Comparison of ENCODE assay signal across 9 cellular contexts in genomic region chr11:133926466-133927246, GRCh38. TPM values are rescaled to one million over a fixed set of nuclear protein-coding genes. Genes with fewer than 3 reads are reported as not detected.
DNase-seq lines count a peak whose midpoint lies in the region; ATAC-seq and TF ChIP-seq lines count a peak whose summit lies in the region.
"Had no signal": no experiment of that assay in that cellular context is flagged by ENCODE, and none has a peak within 500 bp of the region (broad histone marks: within the 10 kb centered on the region; RNA-seq: fewer than 3 reads in every experiment).

No MANE protein-coding gene starts in this region.

- CTCF ChIA-PET in activated CD8-positive, alpha-beta T cell treated with anti-CD3 and anti-CD28 coated beads, Interleukin-2, amount 10 ng/mL, durations not matched to agents 7 days and 5 days (lab: Charles Lee): interaction anchor here (1.2 to 2.8 kb wide), 17 partner anchors 9 to 213 kb away, joined by 3 to 49 read pairs (median 14); partner anchors contain the start of genes IGSF9B and JAM3
- CTCF ChIA-PET in activated CD8-positive, alpha-beta T cell treated with anti-CD3 and anti-CD28 coated beads for 36 hours (lab: Charles Lee): interaction anchor here (1.1 to 2.7 kb wide), 16 partner anchors 8 to 298 kb away, joined by 3 to 30 read pairs (median 6); partner anchors contain the start of genes IGSF9B, NCAPD3 and VPS26B

- POLR2A ChIA-PET in activated CD8-positive, alpha-beta T cell treated with anti-CD3 and anti-CD28 coated beads, Interleukin-2, amount 10 ng/mL, durations not matched to agents 7 days and 5 days (lab: Charles Lee): interaction anchor here (1.3 kb wide), 1 partner anchor 12 kb away, joined by 3 read pairs; no protein-coding TSS in a partner anchor
- POLR2A ChIA-PET in activated CD8-positive, alpha-beta T cell treated with anti-CD3 and anti-CD28 coated beads for 36 hours (lab: Charles Lee): interaction anchor here (0.7 to 2.3 kb wide), 6 partner anchors 19 to 216 kb away, joined by 3 to 19 read pairs (median 5); no protein-coding TSS in a partner anchor

- no peak for ATAC-seq in activated CD8-positive, alpha-beta T cell treated with anti-CD3 and anti-CD28 coated beads, Interleukin-2, amount 10 ng/mL, durations not matched to agents 7 days and 5 days
- no peak for ATAC-seq in activated CD8-positive, alpha-beta T cell treated with anti-CD3 and anti-CD28 coated beads for 36 hours
- ATAC-seq in GM19324 (IDR thresholded peaks at IDR 0.05; ENCODE audit: low FRiP score, unreplicated experiment): no peak

- no peak overlapping the region for H3K4me3 Mint-ChIP-seq in activated CD8-positive, alpha-beta T cell treated with anti-CD3 and anti-CD28 coated beads, Interleukin-2, amount 10 ng/mL, durations not matched to agents 7 days and 5 days
- H3K4me3 Mint-ChIP-seq in activated CD8-positive, alpha-beta T cell treated with anti-CD3 and anti-CD28 coated beads for 36 hours: no peak overlapping the region
- H3K4me3 Mint-ChIP-seq: CD14-positive monocyte had no signal

- in situ Hi-C loops in G401 (cut with HindIII; ENCODE audit: low sequenced_read_pairs): no loop called here

- no peaks in the 10 kb centered on the region for H3K27me3 Mint-ChIP-seq in activated CD8-positive, alpha-beta T cell treated with anti-CD3 and anti-CD28 coated beads, Interleukin-2, amount 10 ng/mL, durations not matched to agents 7 days and 5 days (ENCODE audit: low read depth)
- H3K27me3 Mint-ChIP-seq in activated CD8-positive, alpha-beta T cell treated with anti-CD3 and anti-CD28 coated beads for 36 hours: no peaks in the 10 kb centered on the region
- H3K27me3 Mint-ChIP-seq: CD8-positive, alpha-beta memory T cell had no signal

- H3K4me1 Mint-ChIP-seq in activated CD8-positive, alpha-beta T cell treated with anti-CD3 and anti-CD28 coated beads, Interleukin-2, amount 10 ng/mL, durations not matched to agents 7 days and 5 days (ENCODE audit: low read depth): peaks cover 33% of the 10 kb centered on the region
- H3K4me1 Mint-ChIP-seq in activated CD8-positive, alpha-beta T cell treated with anti-CD3 and anti-CD28 coated beads for 36 hours (ENCODE audit: low read depth): peaks cover 38% of the 10 kb centered on the region

- intact Hi-C loops in activated CD8-positive, alpha-beta T cell treated with anti-CD3 and anti-CD28 coated beads for 36 hours (cut with micrococcal nuclease): loop anchor here (5.0 kb wide), 2 partner anchors 41 to 111 kb away; no protein-coding TSS in a partner anchor

- no peak for DNase-seq in activated CD8-positive, alpha-beta T cell treated with anti-CD3 and anti-CD28 coated beads, Interleukin-2, amount 10 ng/mL, durations not matched to agents 7 days and 5 days
- no peak for DNase-seq in activated CD8-positive, alpha-beta T cell treated with anti-CD3 and anti-CD28 coated beads for 36 hours
- DNase-seq in G401 (ENCODE audit: low spot score) (peak; percentile 54), cerebellar cortex (ENCODE audit: low spot score) (peak; percentile 31), COLO829 (ENCODE audit: low spot score) (no peak), NCI-H510A (lab: John Stamatoyannopoulos, UW) (no peak)

- no peak for TF ChIP-seq CTCF in activated CD8-positive, alpha-beta T cell treated with anti-CD3 and anti-CD28 coated beads for 36 hours (IDR thresholded peaks at IDR 0.05)

- H3K36me3 Mint-ChIP-seq in activated CD8-positive, alpha-beta T cell treated with anti-CD3 and anti-CD28 coated beads, Interleukin-2, amount 10 ng/mL, durations not matched to agents 7 days and 5 days (ENCODE audit: low read depth): peaks cover 61% of the 10 kb centered on the region
- H3K36me3 Mint-ChIP-seq in activated CD8-positive, alpha-beta T cell treated with anti-CD3 and anti-CD28 coated beads for 36 hours (ENCODE audit: low read depth): peaks cover 64% of the 10 kb centered on the region
- H3K36me3 Mint-ChIP-seq: CD14-positive monocyte had no signal

- H3K9me3 Mint-ChIP-seq in activated CD8-positive, alpha-beta T cell treated with anti-CD3 and anti-CD28 coated beads, Interleukin-2, amount 10 ng/mL, durations not matched to agents 7 days and 5 days (ENCODE audit: insufficient read depth): no peaks in the 10 kb centered on the region
- no peaks in the 10 kb centered on the region for H3K9me3 Mint-ChIP-seq in activated CD8-positive, alpha-beta T cell treated with anti-CD3 and anti-CD28 coated beads for 36 hours
- H3K9me3 Mint-ChIP-seq: CD8-positive, alpha-beta memory T cell had no signal

- H3K27ac Mint-ChIP-seq in activated CD8-positive, alpha-beta T cell treated with anti-CD3 and anti-CD28 coated beads, Interleukin-2, amount 10 ng/mL, durations not matched to agents 7 days and 5 days: peak overlapping the region; percentile 22
- H3K27ac Mint-ChIP-seq in activated CD8-positive, alpha-beta T cell treated with anti-CD3 and anti-CD28 coated beads for 36 hours: no peak overlapping the region

RNA-seq across cellular contexts. Expression of gene IGSF9B, which starts 30.1 kb away (rescaled TPM):
- 100 to 1,000 TPM in 1 of 2 experiments, 10 to 100 TPM in 1; 96.3 to 118 TPM for total RNA-seq in activated CD8-positive, alpha-beta T cell treated with anti-CD3 and anti-CD28 coated beads, Interleukin-2, amount 10 ng/mL, durations not matched to agents 7 days and 5 days
- total RNA-seq in activated CD8-positive, alpha-beta T cell treated with anti-CD3 and anti-CD28 coated beads for 36 hours: 100 to 1,000 TPM; 124 to 136 TPM
- total RNA-seq in G401 (2014; rRNA removed; shearing (Covaris generic)): 0.51 and 0.74 TPM in 2 replicates

Comparison
In these comparisons a context has a peak if more than half of its experiments do, and no peak if none do; other contexts are left out.
1. DNase-seq: peak in G401 (single experiment) and cerebellar cortex (single experiment); none in activated CD8-positive, alpha-beta T cell treated with anti-CD3 and anti-CD28 coated beads, Interleukin-2, amount 10 ng/mL, durations not matched to agents 7 days and 5 days (single experiment), activated CD8-positive, alpha-beta T cell treated with anti-CD3 and anti-CD28 coated beads for 36 hours (single experiment), COLO829 (single experiment) and NCI-H510A (single experiment).
2. RNA of gene IGSF9B, which starts 30.1 kb away (total RNA-seq): 124 to 136 TPM in activated CD8-positive, alpha-beta T cell treated with anti-CD3 and anti-CD28 coated beads for 36 hours and 96.3 to 118 TPM in activated CD8-positive, alpha-beta T cell treated with anti-CD3 and anti-CD28 coated beads, Interleukin-2, amount 10 ng/mL, durations not matched to agents 7 days and 5 days; 0.51 to 0.74 TPM in G401; every median in the first group is over 10 times any median in the second.